1 cellular context compared by ENCODE assay signal in the genomic region with DNA sequence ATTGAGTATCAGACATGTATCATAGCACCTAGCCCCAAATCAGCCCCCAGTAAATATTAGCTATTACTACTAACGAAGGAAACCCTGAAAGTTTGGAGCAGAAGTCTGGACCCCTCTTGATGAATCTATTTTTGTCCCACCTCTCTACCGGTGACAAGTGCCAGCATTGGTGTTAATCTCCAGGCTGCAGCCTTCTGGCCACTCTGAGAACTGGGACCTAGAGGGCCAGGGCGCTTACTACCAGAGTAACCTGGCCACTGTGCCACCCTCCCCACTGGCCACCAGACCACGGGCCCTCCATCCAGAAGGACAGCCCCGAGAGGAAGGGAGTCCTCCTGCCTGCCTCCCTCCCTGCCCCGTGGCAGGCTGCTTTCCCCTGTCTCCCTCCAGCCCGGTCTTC.
TF ChIP-seq lines count a peak whose summit lies in the region.

No MANE protein-coding gene starts in this region.

TF ChIP-seq in HepG2, 621 proteins besides CTCF, POLR2A, EP300 and RAD21 (continued from another document):
- TF ChIP-seq, protein P1, sequence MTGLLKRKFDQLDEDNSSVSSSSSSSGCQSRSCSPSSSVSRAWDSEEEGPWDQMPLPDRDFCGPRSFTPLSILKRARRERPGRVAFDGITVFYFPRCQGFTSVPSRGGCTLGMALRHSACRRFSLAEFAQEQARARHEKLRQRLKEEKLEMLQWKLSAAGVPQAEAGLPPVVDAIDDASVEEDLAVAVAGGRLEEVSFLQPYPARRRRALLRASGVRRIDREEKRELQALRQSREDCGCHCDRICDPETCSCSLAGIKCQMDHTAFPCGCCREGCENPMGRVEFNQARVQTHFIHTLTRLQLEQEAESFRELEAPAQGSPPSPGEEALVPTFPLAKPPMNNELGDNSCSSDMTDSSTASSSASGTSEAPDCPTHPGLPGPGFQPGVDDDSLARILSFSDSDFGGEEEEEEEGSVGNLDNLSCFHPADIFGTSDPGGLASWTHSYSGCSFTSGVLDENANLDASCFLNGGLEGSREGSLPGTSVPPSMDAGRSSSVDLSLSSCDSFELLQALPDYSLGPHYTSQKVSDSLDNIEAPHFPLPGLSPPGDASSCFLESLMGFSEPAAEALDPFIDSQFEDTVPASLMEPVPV (CRISPR knock-in tag; IDR thresholded peaks at IDR 0.05) = no peak
- no peak for TF ChIP-seq HMG20A (CRISPR knock-in tag; IDR thresholded peaks at IDR 0.05; ENCODE audit: borderline replicate concordance)
- TF ChIP-seq TBP (CRISPR knock-in tag; IDR thresholded peaks at IDR 0.05) = no peak
- TF ChIP-seq, protein P2, sequence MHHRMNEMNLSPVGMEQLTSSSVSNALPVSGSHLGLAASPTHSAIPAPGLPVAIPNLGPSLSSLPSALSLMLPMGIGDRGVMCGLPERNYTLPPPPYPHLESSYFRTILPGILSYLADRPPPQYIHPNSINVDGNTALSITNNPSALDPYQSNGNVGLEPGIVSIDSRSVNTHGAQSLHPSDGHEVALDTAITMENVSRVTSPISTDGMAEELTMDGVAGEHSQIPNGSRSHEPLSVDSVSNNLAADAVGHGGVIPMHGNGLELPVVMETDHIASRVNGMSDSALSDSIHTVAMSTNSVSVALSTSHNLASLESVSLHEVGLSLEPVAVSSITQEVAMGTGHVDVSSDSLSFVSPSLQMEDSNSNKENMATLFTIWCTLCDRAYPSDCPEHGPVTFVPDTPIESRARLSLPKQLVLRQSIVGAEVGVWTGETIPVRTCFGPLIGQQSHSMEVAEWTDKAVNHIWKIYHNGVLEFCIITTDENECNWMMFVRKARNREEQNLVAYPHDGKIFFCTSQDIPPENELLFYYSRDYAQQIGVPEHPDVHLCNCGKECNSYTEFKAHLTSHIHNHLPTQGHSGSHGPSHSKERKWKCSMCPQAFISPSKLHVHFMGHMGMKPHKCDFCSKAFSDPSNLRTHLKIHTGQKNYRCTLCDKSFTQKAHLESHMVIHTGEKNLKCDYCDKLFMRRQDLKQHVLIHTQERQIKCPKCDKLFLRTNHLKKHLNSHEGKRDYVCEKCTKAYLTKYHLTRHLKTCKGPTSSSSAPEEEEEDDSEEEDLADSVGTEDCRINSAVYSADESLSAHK (CRISPR knock-in tag; IDR thresholded peaks at IDR 0.05; ENCODE audit: borderline replicate concordance) = no peak
- TF ChIP-seq ATM (IDR thresholded peaks at IDR 0.05; ENCODE audit: borderline replicate concordance) = no peak
